17 cellular contexts compared by ENCODE assay signal in the genomic region with DNA sequence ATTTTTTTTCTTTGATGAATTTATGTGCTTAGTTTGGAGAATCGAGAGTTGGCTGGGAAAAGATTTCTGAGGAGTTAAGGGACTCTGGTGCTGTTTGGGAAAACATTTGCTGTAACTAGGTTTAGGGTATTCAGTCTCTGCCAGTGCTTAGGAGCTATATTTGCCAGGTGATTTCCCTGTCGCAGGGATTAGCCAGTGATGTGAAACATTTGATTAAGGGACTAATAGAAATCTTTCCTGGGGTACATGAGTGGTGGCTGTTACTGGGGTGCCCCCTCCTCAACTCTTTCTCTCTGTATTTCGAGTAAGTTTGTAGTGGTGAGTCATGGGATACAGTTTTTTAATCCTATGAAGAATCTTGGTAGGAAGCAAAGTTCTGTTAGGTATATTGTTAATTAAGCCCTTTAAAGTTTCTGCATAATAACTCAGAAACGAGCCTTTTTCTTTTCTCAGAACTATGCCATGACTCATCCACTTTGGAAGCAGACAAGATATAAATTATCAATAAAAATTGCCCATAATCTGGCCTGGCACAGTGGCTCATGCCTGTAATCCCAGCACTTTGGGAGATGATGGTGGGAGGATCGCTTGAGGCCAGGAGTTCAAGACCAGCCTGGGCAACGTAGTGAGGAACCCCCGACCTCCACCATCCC. TPM values are rescaled to one million over a fixed set of nuclear protein-coding genes. Genes with fewer than 3 reads are reported as not detected.
DNase-seq lines count a peak whose midpoint lies in the region; ATAC-seq and TF ChIP-seq lines count a peak whose summit lies in the region.
"Had no signal": no experiment of that assay in that cellular context is flagged by ENCODE, and none has a peak within 500 bp of the region (broad histone marks: within the 10 kb centered on the region; RNA-seq: fewer than 3 reads in every experiment).

No MANE protein-coding gene starts in this region.

- TF ChIP-seq CTCF in astrocyte of the spinal cord (IDR thresholded peaks at IDR 0.05; ENCODE audit: low read depth, low read length): no peak
- no peak for TF ChIP-seq CTCF in nephron progenitor cell (IDR thresholded peaks at IDR 0.05)
- no peak for TF ChIP-seq CTCF in transverse colon (IDR thresholded peaks at IDR 0.05)

- intact Hi-C loops in activated naive CD4-positive, alpha-beta T cell treated with anti-CD3 and anti-CD28 coated beads for 36 hours (cut with micrococcal nuclease): no loop called here
- intact Hi-C loops in transverse colon (cut with DNase I; ENCODE audit: low total_unique reads): no loop called here

- H3K4me3 Mint-ChIP-seq in activated naive CD4-positive, alpha-beta T cell treated with anti-CD3 and anti-CD28 coated beads, Interleukin-2, amount 50 U/mL, for 24 hours: no peak overlapping the region
- H3K4me3 Mint-ChIP-seq in activated naive CD4-positive, alpha-beta T cell treated with anti-CD3 and anti-CD28 coated beads for 36 hours: no peak overlapping the region
- H3K4me3 Mint-ChIP-seq in nephron progenitor cell: peak overlapping the region; percentile 10
- H3K4me3 Mint-ChIP-seq: CD14-positive monocyte had no signal

- H3K9me3 Mint-ChIP-seq in activated naive CD4-positive, alpha-beta T cell treated with anti-CD3 and anti-CD28 coated beads, Interleukin-2, amount 50 U/mL, for 24 hours: no peaks in the 10 kb centered on the region
- no peaks in the 10 kb centered on the region for H3K9me3 Mint-ChIP-seq in activated naive CD4-positive, alpha-beta T cell treated with anti-CD3 and anti-CD28 coated beads for 36 hours
- H3K9me3 Mint-ChIP-seq in nephron progenitor cell: peaks cover 3% of the 10 kb centered on the region

- peaks cover 27% of the 10 kb centered on the region for H3K4me1 Mint-ChIP-seq in activated naive CD4-positive, alpha-beta T cell treated with anti-CD3 and anti-CD28 coated beads, Interleukin-2, amount 50 U/mL, for 24 hours
- peaks cover 14% of the 10 kb centered on the region for H3K4me1 Mint-ChIP-seq in activated naive CD4-positive, alpha-beta T cell treated with anti-CD3 and anti-CD28 coated beads for 36 hours (ENCODE audit: low read depth)
- peaks cover 78% of the 10 kb centered on the region for H3K4me1 Mint-ChIP-seq in nephron progenitor cell
- H3K4me1 Mint-ChIP-seq: CD14-positive monocyte had no signal

- H3K27me3 Mint-ChIP-seq in activated naive CD4-positive, alpha-beta T cell treated with anti-CD3 and anti-CD28 coated beads, Interleukin-2, amount 50 U/mL, for 24 hours: no peaks in the 10 kb centered on the region
- no peaks in the 10 kb centered on the region for H3K27me3 Mint-ChIP-seq in activated naive CD4-positive, alpha-beta T cell treated with anti-CD3 and anti-CD28 coated beads for 36 hours (ENCODE audit: low read depth)
- no peaks in the 10 kb centered on the region for H3K27me3 Mint-ChIP-seq in nephron progenitor cell (ENCODE audit: low read depth, poor library complexity)

- ATAC-seq in GM21786 (IDR thresholded peaks at IDR 0.05; ENCODE audit: unreplicated experiment): no peak
- ATAC-seq: HepG2 had no signal

- peaks cover 22 to 87% (median 52%) of the 10 kb centered on the region in 4 donors for H3K4me1 ChIP-seq in transverse colon
- H3K4me1 ChIP-seq: Caco-2 had no signal

- no peak for TF ChIP-seq POLR2A in transverse colon (IDR thresholded peaks at IDR 0.05)

- H3K27ac Mint-ChIP-seq in activated naive CD4-positive, alpha-beta T cell treated with anti-CD3 and anti-CD28 coated beads, Interleukin-2, amount 50 U/mL, for 24 hours: peak overlapping the region; percentile 61
- H3K27ac Mint-ChIP-seq in activated naive CD4-positive, alpha-beta T cell treated with anti-CD3 and anti-CD28 coated beads for 36 hours: no peak overlapping the region
- no peak overlapping the region for H3K27ac Mint-ChIP-seq in nephron progenitor cell
- H3K27ac Mint-ChIP-seq: CD14-positive monocyte had no signal

- in situ Hi-C loops in astrocyte of the spinal cord (cut with HindIII; ENCODE audit: low sequenced_read_pairs) (no loop called here), transverse colon (cut with MboI; ENCODE audit: low pct_ligation_motif_present in 1 of 4, low pct_unique_long_range_greater_than_20kb in 1 of 4, low sequenced_read_pairs in 3 of 4) (loop anchor here in 1 of 4 donors (25.0 kb wide), 1 partner anchor 1255 kb away; no protein-coding TSS in a partner anchor)

- 30 to 33% methylated on average over 4 to 7 of the region's 7 CpGs for WGBS in transverse colon (ENCODE audit: low coverage in 1 of 2), 2 donors

- TF ChIP-seq EP300 in transverse colon (IDR thresholded peaks at IDR 0.05; ENCODE audit: low read depth): no peak

- peak overlapping the region in 3 of 4 donors; percentile 7 to 37 (median 31) for H3K27ac ChIP-seq in transverse colon

- H3K9me3 ChIP-seq in transverse colon: no peaks in the 10 kb centered on the region
- H3K9me3 ChIP-seq: Caco-2 had no signal

- DNase-seq in activated naive CD4-positive, alpha-beta T cell treated with anti-CD3 and anti-CD28 coated beads for 36 hours: no peak
- peak; percentile 16 for DNase-seq in astrocyte of the spinal cord (ENCODE audit: low read depth, low spot score)
- no peak for DNase-seq in nephron progenitor cell
- DNase-seq in transverse colon: no peak
- no peak for DNase-seq in kidney glomerular epithelial cell (lab: John Stamatoyannopoulos, UW)
- DNase-seq in SHP77 (lab: John Stamatoyannopoulos, UW): no peak
- DNase-seq: Caco-2, DMS53, MM.1S, NCI-H1105, NCI-H187, NCI-H446 treated with DMSO at 0.1 percent for 48 hours, NCI-H748 treated with DMSO at 0.1 percent for 48 hours had no signal

- no peaks in the 10 kb centered on the region for H3K27me3 ChIP-seq in transverse colon

- H3K36me3 ChIP-seq in transverse colon: no peaks in the 10 kb centered on the region

- no peak overlapping the region for H3K4me3 ChIP-seq in astrocyte of the spinal cord (ENCODE audit: low read depth, low read length)
- H3K4me3 ChIP-seq in transverse colon: no peak overlapping the region

- CTCF ChIA-PET in activated naive CD4-positive, alpha-beta T cell treated with anti-CD3 and anti-CD28 coated beads for 36 hours (lab: Charles Lee): interaction anchor here (13.7 kb wide), 1 partner anchor 23 kb away, joined by 155 read pairs; no protein-coding TSS in a partner anchor

- no peaks in the 10 kb centered on the region for H3K36me3 Mint-ChIP-seq in activated naive CD4-positive, alpha-beta T cell treated with anti-CD3 and anti-CD28 coated beads, Interleukin-2, amount 50 U/mL, for 24 hours
- peaks cover 3% of the 10 kb centered on the region for H3K36me3 Mint-ChIP-seq in activated naive CD4-positive, alpha-beta T cell treated with anti-CD3 and anti-CD28 coated beads for 36 hours (ENCODE audit: low read depth)
- peaks cover 65% of the 10 kb centered on the region for H3K36me3 Mint-ChIP-seq in nephron progenitor cell (ENCODE audit: low read depth)
- H3K36me3 Mint-ChIP-seq: CD14-positive monocyte had no signal

RNA-seq across cellular contexts. Expression of a gene that starts 18.6 kb away (rescaled TPM):
- total RNA-seq in activated naive CD4-positive, alpha-beta T cell treated with anti-CD3 and anti-CD28 coated beads for 36 hours: 1 to 10 TPM; 5.0 to 5.9 TPM
- 100 to 1,000 TPM in 1 of 4 donors, 10 to 100 TPM in 3; 39.0 to 125 (median 50.3) TPM for total RNA-seq in transverse colon

Comparison
In these comparisons a context has a peak if more than half of its experiments do, and no peak if none do; other contexts are left out.
1. RNA of a gene that starts 18.6 kb away (total RNA-seq): 39.0 to 125 TPM in transverse colon; 5.0 to 5.9 TPM in activated naive CD4-positive, alpha-beta T cell treated with anti-CD3 and anti-CD28 coated beads for 36 hours; every median in the first group is over 4 times any median in the second.